In the genomic region with DNA sequence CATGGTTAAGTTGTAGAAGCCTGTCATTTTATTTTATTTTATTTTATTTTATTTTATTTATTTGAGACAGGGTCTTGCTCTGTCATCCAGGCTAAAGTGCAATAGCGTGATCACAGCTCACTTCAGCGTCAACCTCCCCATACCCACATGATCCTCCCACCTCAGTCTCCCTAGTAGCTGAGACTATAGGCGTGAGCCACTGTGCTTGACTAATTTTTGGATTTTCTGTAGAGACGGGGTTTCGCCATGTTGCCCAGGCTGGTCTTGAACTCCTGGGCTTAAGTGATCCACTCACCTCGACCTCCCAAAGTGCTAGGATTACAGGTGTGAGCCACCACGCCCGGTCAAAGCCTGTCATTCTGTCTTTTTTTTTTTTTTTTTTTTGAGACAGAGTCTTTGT, we compare ENCODE assay signal across 1 cellular context. TPM values are rescaled to one million over a fixed set of nuclear protein-coding genes. Genes with fewer than 3 reads are reported as not detected.
"Had no signal": no experiment of that assay in that cellular context is flagged by ENCODE, and none has a peak within 500 bp of the region (broad histone marks: within the 10 kb centered on the region; RNA-seq: fewer than 3 reads in every experiment).

No MANE protein-coding gene starts in this region.

RNA-seq across cellular contexts. Expression of gene BICDL1, which starts 8.3 kb away (rescaled TPM):
- total RNA-seq: osteoblast had no signal
